1 cellular context compared by ENCODE assay signal in the genomic region with DNA sequence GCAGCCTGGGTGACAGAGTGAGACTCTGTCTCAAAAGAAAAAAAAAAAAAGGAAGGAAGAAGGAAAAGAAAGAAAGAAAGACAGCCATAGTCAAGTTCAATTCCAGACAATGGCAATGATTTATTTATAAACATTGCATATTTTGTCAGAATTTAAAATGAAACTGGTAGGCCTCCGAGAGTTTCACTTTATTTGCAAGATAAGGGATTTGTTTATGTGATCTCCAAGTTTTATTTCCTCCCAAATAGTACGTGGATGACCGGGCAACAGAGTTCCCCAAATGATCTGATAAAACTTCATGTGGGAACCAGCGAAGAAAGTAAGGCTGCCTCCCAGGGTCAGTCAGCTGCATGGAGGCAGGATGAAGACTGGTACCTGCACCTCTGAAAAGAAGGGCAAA.
TF ChIP-seq lines count a peak whose summit lies in the region.

No MANE protein-coding gene starts in this region.

TF ChIP-seq in GM23338, 12 proteins besides CTCF, POLR2A, EP300 and RAD21 (continued from another document):
- TF ChIP-seq, protein P1, sequence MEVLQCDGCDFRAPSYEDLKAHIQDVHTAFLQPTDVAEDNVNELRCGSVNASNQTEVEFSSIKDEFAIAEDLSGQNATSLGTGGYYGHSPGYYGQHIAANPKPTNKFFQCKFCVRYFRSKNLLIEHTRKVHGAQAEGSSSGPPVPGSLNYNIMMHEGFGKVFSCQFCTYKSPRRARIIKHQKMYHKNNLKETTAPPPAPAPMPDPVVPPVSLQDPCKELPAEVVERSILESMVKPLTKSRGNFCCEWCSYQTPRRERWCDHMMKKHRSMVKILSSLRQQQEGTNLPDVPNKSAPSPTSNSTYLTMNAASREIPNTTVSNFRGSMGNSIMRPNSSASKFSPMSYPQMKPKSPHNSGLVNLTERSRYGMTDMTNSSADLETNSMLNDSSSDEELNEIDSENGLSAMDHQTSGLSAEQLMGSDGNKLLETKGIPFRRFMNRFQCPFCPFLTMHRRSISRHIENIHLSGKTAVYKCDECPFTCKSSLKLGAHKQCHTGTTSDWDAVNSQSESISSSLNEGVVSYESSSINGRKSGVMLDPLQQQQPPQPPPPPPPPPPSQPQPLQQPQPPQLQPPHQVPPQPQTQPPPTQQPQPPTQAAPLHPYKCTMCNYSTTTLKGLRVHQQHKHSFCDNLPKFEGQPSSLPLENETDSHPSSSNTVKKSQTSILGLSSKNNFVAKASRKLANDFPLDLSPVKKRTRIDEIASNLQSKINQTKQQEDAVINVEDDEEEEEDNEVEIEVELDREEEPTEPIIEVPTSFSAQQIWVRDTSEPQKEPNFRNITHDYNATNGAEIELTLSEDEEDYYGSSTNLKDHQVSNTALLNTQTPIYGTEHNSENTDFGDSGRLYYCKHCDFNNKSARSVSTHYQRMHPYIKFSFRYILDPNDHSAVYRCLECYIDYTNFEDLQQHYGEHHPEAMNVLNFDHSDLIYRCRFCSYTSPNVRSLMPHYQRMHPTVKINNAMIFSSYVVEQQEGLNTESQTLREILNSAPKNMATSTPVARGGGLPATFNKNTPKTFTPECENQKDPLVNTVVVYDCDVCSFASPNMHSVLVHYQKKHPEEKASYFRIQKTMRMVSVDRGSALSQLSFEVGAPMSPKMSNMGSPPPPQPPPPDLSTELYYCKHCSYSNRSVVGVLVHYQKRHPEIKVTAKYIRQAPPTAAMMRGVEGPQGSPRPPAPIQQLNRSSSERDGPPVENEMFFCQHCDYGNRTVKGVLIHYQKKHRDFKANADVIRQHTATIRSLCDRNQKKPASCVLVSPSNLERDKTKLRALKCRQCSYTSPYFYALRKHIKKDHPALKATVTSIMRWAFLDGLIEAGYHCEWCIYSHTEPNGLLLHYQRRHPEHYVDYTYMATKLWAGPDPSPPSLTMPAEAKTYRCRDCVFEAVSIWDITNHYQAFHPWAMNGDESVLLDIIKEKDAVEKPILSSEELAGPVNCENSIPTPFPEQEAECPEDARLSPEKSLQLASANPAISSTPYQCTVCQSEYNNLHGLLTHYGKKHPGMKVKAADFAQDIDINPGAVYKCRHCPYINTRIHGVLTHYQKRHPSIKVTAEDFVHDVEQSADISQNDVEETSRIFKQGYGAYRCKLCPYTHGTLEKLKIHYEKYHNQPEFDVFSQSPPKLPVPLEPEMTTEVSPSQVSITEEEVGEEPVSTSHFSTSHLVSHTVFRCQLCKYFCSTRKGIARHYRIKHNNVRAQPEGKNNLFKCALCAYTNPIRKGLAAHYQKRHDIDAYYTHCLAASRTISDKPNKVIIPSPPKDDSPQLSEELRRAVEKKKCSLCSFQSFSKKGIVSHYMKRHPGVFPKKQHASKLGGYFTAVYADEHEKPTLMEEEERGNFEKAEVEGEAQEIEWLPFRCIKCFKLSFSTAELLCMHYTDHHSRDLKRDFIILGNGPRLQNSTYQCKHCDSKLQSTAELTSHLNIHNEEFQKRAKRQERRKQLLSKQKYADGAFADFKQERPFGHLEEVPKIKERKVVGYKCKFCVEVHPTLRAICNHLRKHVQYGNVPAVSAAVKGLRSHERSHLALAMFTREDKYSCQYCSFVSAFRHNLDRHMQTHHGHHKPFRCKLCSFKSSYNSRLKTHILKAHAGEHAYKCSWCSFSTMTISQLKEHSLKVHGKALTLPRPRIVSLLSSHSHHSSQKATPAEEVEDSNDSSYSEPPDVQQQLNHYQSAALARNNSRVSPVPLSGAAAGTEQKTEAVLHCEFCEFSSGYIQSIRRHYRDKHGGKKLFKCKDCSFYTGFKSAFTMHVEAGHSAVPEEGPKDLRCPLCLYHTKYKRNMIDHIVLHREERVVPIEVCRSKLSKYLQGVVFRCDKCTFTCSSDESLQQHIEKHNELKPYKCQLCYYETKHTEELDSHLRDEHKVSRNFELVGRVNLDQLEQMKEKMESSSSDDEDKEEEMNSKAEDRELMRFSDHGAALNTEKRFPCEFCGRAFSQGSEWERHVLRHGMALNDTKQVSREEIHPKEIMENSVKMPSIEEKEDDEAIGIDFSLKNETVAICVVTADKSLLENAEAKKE (CRISPR knock-in tag; IDR thresholded peaks at IDR 0.05): no peak
- no peak for TF ChIP-seq CREB1 (CRISPR knock-in tag; IDR thresholded peaks at IDR 0.05; ENCODE audit: low read depth)
- TF ChIP-seq EZH2 (IDR thresholded peaks at IDR 0.05; ENCODE audit: low read depth, unreplicated experiment): no peak
- TF ChIP-seq, protein P2, sequence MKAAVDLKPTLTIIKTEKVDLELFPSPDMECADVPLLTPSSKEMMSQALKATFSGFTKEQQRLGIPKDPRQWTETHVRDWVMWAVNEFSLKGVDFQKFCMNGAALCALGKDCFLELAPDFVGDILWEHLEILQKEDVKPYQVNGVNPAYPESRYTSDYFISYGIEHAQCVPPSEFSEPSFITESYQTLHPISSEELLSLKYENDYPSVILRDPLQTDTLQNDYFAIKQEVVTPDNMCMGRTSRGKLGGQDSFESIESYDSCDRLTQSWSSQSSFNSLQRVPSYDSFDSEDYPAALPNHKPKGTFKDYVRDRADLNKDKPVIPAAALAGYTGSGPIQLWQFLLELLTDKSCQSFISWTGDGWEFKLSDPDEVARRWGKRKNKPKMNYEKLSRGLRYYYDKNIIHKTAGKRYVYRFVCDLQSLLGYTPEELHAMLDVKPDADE (IDR thresholded peaks at IDR 0.05): no peak
TF ChIP-seq in GM23338: peak in this region for 0.
